ENCODE assay signal across 1 cellular context in the genomic region with DNA sequence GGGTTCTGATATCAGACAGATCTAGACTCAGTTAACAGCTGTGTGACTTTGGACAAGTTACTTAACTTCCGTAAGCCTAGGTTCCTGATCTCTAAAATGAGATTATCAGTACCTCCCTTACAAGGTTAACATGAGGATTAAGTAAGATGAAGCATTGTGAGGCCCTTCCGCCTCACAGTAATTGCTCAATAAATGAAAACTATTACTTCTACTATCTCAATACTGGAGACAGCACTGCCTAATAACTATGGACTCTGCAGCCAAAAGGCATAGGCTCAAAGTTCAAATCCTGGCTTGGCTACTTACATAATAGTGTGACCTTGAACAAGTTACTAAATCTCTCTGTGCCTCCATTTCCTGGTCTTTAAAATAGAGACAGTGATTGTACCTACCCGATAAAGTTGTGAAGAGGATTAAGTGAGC.
TF ChIP-seq lines count a peak whose summit lies in the region.

No MANE protein-coding gene starts in this region.

TF ChIP-seq in K562, 482 proteins besides CTCF, POLR2A, EP300 and RAD21:
- TF ChIP-seq, protein P1, sequence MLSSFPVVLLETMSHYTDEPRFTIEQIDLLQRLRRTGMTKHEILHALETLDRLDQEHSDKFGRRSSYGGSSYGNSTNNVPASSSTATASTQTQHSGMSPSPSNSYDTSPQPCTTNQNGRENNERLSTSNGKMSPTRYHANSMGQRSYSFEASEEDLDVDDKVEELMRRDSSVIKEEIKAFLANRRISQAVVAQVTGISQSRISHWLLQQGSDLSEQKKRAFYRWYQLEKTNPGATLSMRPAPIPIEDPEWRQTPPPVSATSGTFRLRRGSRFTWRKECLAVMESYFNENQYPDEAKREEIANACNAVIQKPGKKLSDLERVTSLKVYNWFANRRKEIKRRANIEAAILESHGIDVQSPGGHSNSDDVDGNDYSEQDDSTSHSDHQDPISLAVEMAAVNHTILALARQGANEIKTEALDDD (IDR thresholded peaks at IDR 0.05) = peak; percentile 96
- TF ChIP-seq THAP12 (CRISPR knock-in tag; IDR thresholded peaks at IDR 0.05) (no peak), FOXA1 (IDR thresholded peaks at IDR 0.05; ENCODE audit: borderline replicate concordance) (no peak), ZNF766 (CRISPR knock-in tag; conservative IDR thresholded peaks at IDR 0.05) (no peak), HDAC1 (IDR thresholded peaks at IDR 0.05) (no peak), ESRRA (IDR thresholded peaks at IDR 0.05; ENCODE audit: borderline replicate concordance, low read depth) (0 out of 2 replicates have a peak, but pooled peaks have one; percentile 40), SMARCE1 (IDR thresholded peaks at IDR 0.05) (no peak), ZNF778 (CRISPR knock-in tag; IDR thresholded peaks at IDR 0.05) (no peak), CBFA2T2 (conservative IDR thresholded peaks at IDR 0.05) (no peak), SLC30A9 (CRISPR knock-in tag; IDR thresholded peaks at IDR 0.05) (no peak), ELF1 (tag; IDR thresholded peaks at IDR 0.05) (no peak), DMBX1 (CRISPR knock-in tag; IDR thresholded peaks at IDR 0.05; ENCODE audit: borderline replicate concordance) (no peak), C11orf30 (IDR thresholded peaks at IDR 0.05; ENCODE audit: low read depth) (no peak), CEBPG (CRISPR knock-in tag; IDR thresholded peaks at IDR 0.05) (no peak), CEBPG (tag; conservative IDR thresholded peaks at IDR 0.05 in 1 of 2, IDR thresholded peaks at IDR 0.05 in 1 of 2) (0 out of 4 replicates have a peak, but pooled peaks of 1 of the 2 experiments have one; percentile 16), TEAD2 (tag; IDR thresholded peaks at IDR 0.05) (no peak), ILK (tag; IDR thresholded peaks at IDR 0.05; ENCODE audit: borderline replicate concordance, low read depth) (no peak), DDX20 (tag; IDR thresholded peaks at IDR 0.05; ENCODE audit: low read depth) (no peak), SOX6 (IDR thresholded peaks at IDR 0.05) (peak; percentile 15; the same call in 1 of the 2 replicates)
